Comparison of ENCODE assay signal across 25 cellular contexts in the genomic region with DNA sequence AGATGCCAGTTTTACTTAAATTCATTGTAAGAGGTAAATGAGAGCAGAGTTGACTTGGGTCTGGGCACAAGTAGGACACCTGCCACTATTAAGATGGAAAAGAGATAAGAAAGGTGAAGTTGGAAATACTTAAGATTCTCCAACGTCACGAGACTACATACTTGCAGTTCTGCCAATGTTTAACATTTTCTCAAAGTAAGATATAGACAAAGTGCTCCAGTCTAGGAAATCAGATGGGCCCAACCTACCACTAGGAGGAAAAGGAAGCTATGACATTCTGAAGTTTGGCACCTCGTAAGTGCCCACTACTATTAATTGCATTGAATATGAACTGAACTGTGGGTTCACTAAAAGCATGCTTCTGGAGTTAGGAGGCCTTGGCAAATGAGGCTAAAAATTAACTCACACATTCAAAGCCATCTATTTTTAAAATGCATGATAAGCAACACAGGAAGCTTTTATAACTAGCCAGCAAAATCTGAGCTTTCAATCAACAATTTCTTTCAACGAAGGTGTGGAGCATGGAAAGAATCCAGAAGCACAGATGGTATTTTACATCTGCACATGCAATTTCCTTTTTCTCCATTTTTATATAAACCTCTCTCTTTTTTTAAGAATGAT.
"Had no signal": no experiment of that assay in that cellular context is flagged by ENCODE, and none has a peak within 500 bp of the region (broad histone marks: within the 10 kb centered on the region; RNA-seq: fewer than 3 reads in every experiment).

No MANE protein-coding gene starts in this region.

- H3K36me3 ChIP-seq: brain microvascular endothelial cell, lower lobe of right lung, spleen, thoracic aorta had no signal

- ATAC-seq: activated naive CD4-positive, alpha-beta T cell treated with anti-CD3 and anti-CD28 coated beads, Interleukin-2, amount 50 U/mL, for 72 hours; SK-N-SH treated with all-trans-retinoic acid at 6 μM for 48 hours; T-cell had no signal

- H3K27me3 Mint-ChIP-seq: central memory CD8-positive, alpha-beta T cell; naive B cell; T-cell; type B pancreatic cell had no signal

- DNase-seq: activated CD4-positive, alpha-beta T cell treated with anti-CD3 and anti-CD28 coated beads for 1 hour; activated gamma-delta T cell treated with Interleukin-2 at 50 U/mL for 16 hours; activated T-cell treated with anti-CD3 and anti-CD28 coated beads, Interleukin-2, amount 50 U/mL, for 1 hour; aorta; brain microvascular endothelial cell; hippocampal formation; lower lobe of right lung; mesendoderm; naive B cell; occipital lobe; posterior cingulate gyrus; retina; spleen; stimulated activated CD4-positive, alpha-beta T cell treated with anti-CD3 and anti-CD28 coated beads, Interleukin-4, amount 100 ng/mL, for 1 hour; stimulated activated naive CD4-positive, alpha-beta T cell treated with Interleukin-2 at 50 U/mL for 16 hours; T-cell had no signal

- H3K4me3 Mint-ChIP-seq: central memory CD8-positive, alpha-beta T cell; naive B cell; neural crest cell; T-cell; T-helper 2 cell treated with Interferon-gamma antibody and Interleukin-4, amounts not matched to agents 5 μg/mL and 100 μg/mL, for 36 hours; type B pancreatic cell had no signal

- H3K27ac Mint-ChIP-seq: activated naive CD4-positive, alpha-beta T cell treated with anti-CD3 and anti-CD28 coated beads, Interleukin-2, amount 50 U/mL, for 72 hours; naive B cell; T-cell; T-helper 2 cell treated with Interferon-gamma antibody and Interleukin-4, amounts not matched to agents 5 μg/mL and 100 μg/mL, for 36 hours; type B pancreatic cell had no signal

- H3K27me3 ChIP-seq: brain microvascular endothelial cell, spleen had no signal

- H3K4me1 Mint-ChIP-seq: central memory CD8-positive, alpha-beta T cell; naive B cell; T-cell had no signal

- H3K9me3 ChIP-seq: lower lobe of right lung, spleen, thoracic aorta had no signal

- H3K9me3 Mint-ChIP-seq: neural crest cell; T-helper 2 cell treated with Interferon-gamma antibody and Interleukin-4, amounts not matched to agents 5 μg/mL and 100 μg/mL, for 36 hours; type B pancreatic cell had no signal

- H3K4me3 ChIP-seq: coronary artery, lower lobe of right lung, spleen, thoracic aorta had no signal

- H3K36me3 Mint-ChIP-seq: activated naive CD4-positive, alpha-beta T cell treated with anti-CD3 and anti-CD28 coated beads, Interleukin-2, amount 50 U/mL, for 72 hours; naive B cell; T-cell; type B pancreatic cell had no signal

- H3K4me1 ChIP-seq: lower lobe of right lung, spleen had no signal

- H3K27ac ChIP-seq: brain microvascular endothelial cell, coronary artery, epithelial cell of prostate, lower lobe of right lung, spleen, thoracic aorta had no signal
